21 cellular contexts compared by ENCODE assay signal in the genomic region with DNA sequence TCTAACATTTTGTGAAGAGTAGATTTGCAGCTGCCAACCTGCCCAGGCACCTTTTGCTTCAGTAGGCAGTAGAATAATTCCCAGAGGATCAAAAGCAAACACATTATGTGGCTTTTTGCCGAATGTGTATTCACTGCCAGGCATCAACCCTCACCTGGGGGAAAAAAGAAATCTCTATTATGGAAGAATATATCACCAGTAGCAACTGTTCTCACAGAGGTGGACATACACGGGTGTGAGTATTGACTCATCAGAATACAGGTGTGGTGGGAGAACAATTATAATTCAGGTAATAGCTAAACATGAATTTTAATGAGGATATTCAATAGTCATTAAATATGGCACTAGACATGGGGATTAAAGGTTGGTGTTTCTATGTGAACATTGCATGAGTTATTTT.
DNase-seq lines count a peak whose midpoint lies in the region; ATAC-seq and TF ChIP-seq lines count a peak whose summit lies in the region.
"Had no signal": no experiment of that assay in that cellular context is flagged by ENCODE, and none has a peak within 500 bp of the region (broad histone marks: within the 10 kb centered on the region; RNA-seq: fewer than 3 reads in every experiment).

No MANE protein-coding gene starts in this region.

- H3K79me2 ChIP-seq in SK-N-SH (ENCODE audit: insufficient read depth), result no peaks in the 10 kb centered on the region

- H3K9me3 ChIP-seq in SK-N-SH (no peaks in the 10 kb centered on the region), RWPE2 (ENCODE audit: severe bottlenecking) (no peaks in the 10 kb centered on the region)
- H3K9me3 ChIP-seq: BLaER1, lower lobe of right lung, SJCRH30, transverse colon had no signal

- no peak for TF ChIP-seq RAD21 in SK-N-SH (IDR thresholded peaks at IDR 0.05; ENCODE audit: low read length)

- POLR2A ChIA-PET in SK-N-SH (lab: Yijun Ruan, JAX), result no interaction called here

- H3K4me3 ChIP-seq in SK-N-SH (ENCODE audit: low read depth in 2 of 2, low read length in 1 of 2) (no peak overlapping the region), RWPE2 (ENCODE audit: severe bottlenecking) (no peak overlapping the region)
- H3K4me3 ChIP-seq: BLaER1, lower lobe of right lung, SJCRH30, transverse colon had no signal

- peak overlapping the region; percentile 42; the same call in 1 of the 2 replicates for H3K9ac ChIP-seq in SK-N-SH
- H3K9ac ChIP-seq: BLaER1 had no signal

- no peaks in the 10 kb centered on the region for H4K20me1 ChIP-seq in SK-N-SH (ENCODE audit: insufficient read depth)
- H4K20me1 ChIP-seq: BLaER1 had no signal

- WGBS in SK-N-SH (ENCODE audit: low lambda C conversion rate), result 23% methylated on average over 2 of the region's 2 CpGs

- H3F3A ChIP-seq in SK-N-SH (replicated peaks; ENCODE audit: insufficient read depth), result peaks cover 24% of the 10 kb centered on the region

- ATAC-seq in SK-N-SH treated with all-trans-retinoic acid at 6 μM for 48 hours (no peak), RWPE2 (ENCODE audit: low read depth) (no peak), HG03196 (IDR thresholded peaks at IDR 0.05; ENCODE audit: unreplicated experiment) (no peak)
- ATAC-seq: lower lobe of right lung; naive thymus-derived CD4-positive, alpha-beta T cell had no signal

- TF ChIP-seq CTCF in SK-N-SH (IDR thresholded peaks at IDR 0.05), result no peak
- TF ChIP-seq CTCF in RWPE2 (IDR thresholded peaks at IDR 0.05; ENCODE audit: poor library complexity, severe bottlenecking), result no peak

- peaks cover 0 to 16% of the 10 kb centered on the region in 2 experiments; a peak in 1 of 4 replicates for H3K4me1 ChIP-seq in SK-N-SH (ENCODE audit: control insufficient read depth in 1 of 2, insufficient read depth in 2 of 2, low read depth in 1 of 2, low read length in 1 of 2)
- peaks cover 19% of the 10 kb centered on the region for H3K4me1 ChIP-seq in RWPE2 (ENCODE audit: insufficient read depth, poor library complexity, severe bottlenecking)
- H3K4me1 ChIP-seq: BLaER1, lower lobe of right lung, transverse colon had no signal

- H3K9me2 ChIP-seq in SK-N-SH, result no peaks in the 10 kb centered on the region

- peak overlapping the region; percentile 42; the same call in 1 of the 2 replicates for H2AFZ ChIP-seq in SK-N-SH (ENCODE audit: low read depth)

- no peak for TF ChIP-seq EP300 in SK-N-SH (IDR thresholded peaks at IDR 0.05; ENCODE audit: borderline replicate concordance in 1 of 2, low read depth in 1 of 2, low read length in 1 of 2)

- H3K27me3 ChIP-seq in SK-N-SH (ENCODE audit: insufficient read depth) (no peaks in the 10 kb centered on the region), RWPE2 (ENCODE audit: insufficient read depth, poor library complexity, severe bottlenecking) (no peaks in the 10 kb centered on the region)
- H3K27me3 ChIP-seq: BLaER1, SJCRH30, transverse colon had no signal

- no peaks in the 10 kb centered on the region for H3K36me3 ChIP-seq in SK-N-SH (replicated peaks in 1 of 2; ENCODE audit: control insufficient read depth in 1 of 2, insufficient read depth in 2 of 2, low read length in 1 of 2)
- H3K36me3 ChIP-seq in RWPE2 (ENCODE audit: low read depth), result no peaks in the 10 kb centered on the region
- H3K36me3 ChIP-seq: BLaER1, lower lobe of right lung, SJCRH30, transverse colon had no signal

- no peak for DNase-seq in SK-N-SH
- peak; percentile 97 for DNase-seq in NCI-H2081 treated with DMSO at 0.1 percent for 48 hours (lab: John Stamatoyannopoulos, UW)
- no peak for DNase-seq in RWPE2 (ENCODE audit: low spot score)
- no peak for DNase-seq in iPS-NIHi7 (ENCODE audit: extremely low spot score)
- DNase-seq in DMS53 treated with DMSO at 0.1 percent for 48 hours (lab: John Stamatoyannopoulos, UW; ENCODE audit: unreplicated experiment), result no peak
- no peak for DNase-seq in medulla oblongata (ENCODE audit: extremely low spot score)
- DNase-seq: 8988T; central memory CD4-positive, alpha-beta T cell; HCEC 1CT; head of caudate nucleus; lower lobe of right lung; naive thymus-derived CD4-positive, alpha-beta T cell; NCI-H2227 treated with DMSO at 0.1 percent for 48 hours; SJCRH30; stimulated activated CD4-positive, alpha-beta T cell treated with anti-CD3 and anti-CD28 coated beads, Interleukin-15, amount 100 ng/mL, for 24 hours; stimulated activated naive CD4-positive, alpha-beta T cell; T-helper 9 cell; transverse colon had no signal

- H3K4me2 ChIP-seq in SK-N-SH, result peak overlapping the region; percentile 42; the same call in 1 of the 2 replicates
- H3K4me2 ChIP-seq: BLaER1 had no signal

- CTCF ChIA-PET in SK-N-SH (lab: Yijun Ruan, JAX), result no interaction called here

- peak overlapping the region in 1 of 2 experiments; percentile 87; a peak in 2 of 4 replicates for H3K27ac ChIP-seq in SK-N-SH (ENCODE audit: low read depth in 2 of 2, low read length in 1 of 2)
- H3K27ac ChIP-seq in RWPE2 (ENCODE audit: poor library complexity, severe bottlenecking), result peak overlapping the region; percentile 89
- H3K27ac ChIP-seq: BLaER1, lower lobe of right lung, transverse colon had no signal

TF ChIP-seq in SK-N-SH, 30 proteins besides CTCF, POLR2A, EP300 and RAD21:
- TF ChIP-seq EZH2phosphoT487 (IDR thresholded peaks at IDR 0.05; ENCODE audit: borderline replicate concordance, low read depth) (no peak), MXI1 (IDR thresholded peaks at IDR 0.05; ENCODE audit: low read depth, low read length) (no peak)
- TF ChIP-seq, protein P1, sequence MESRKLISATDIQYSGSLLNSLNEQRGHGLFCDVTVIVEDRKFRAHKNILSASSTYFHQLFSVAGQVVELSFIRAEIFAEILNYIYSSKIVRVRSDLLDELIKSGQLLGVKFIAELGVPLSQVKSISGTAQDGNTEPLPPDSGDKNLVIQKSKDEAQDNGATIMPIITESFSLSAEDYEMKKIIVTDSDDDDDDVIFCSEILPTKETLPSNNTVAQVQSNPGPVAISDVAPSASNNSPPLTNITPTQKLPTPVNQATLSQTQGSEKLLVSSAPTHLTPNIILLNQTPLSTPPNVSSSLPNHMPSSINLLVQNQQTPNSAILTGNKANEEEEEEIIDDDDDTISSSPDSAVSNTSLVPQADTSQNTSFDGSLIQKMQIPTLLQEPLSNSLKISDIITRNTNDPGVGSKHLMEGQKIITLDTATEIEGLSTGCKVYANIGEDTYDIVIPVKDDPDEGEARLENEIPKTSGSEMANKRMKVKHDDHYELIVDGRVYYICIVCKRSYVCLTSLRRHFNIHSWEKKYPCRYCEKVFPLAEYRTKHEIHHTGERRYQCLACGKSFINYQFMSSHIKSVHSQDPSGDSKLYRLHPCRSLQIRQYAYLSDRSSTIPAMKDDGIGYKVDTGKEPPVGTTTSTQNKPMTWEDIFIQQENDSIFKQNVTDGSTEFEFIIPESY (IDR thresholded peaks at IDR 0.05; ENCODE audit: borderline replicate concordance, low read depth), result no peak
TF ChIP-seq in SK-N-SH: peak in this region for 0.

TF ChIP-seq in SK-N-SH treated with all-trans-retinoic acid at 6 μM for 48 hours, 23 proteins besides CTCF, POLR2A, EP300 and RAD21 (continues in another document):
- TF ChIP-seq SNAI2 (CRISPR knock-in tag; IDR thresholded peaks at IDR 0.05) (no peak), ESRRG (CRISPR knock-in tag; IDR thresholded peaks at IDR 0.05) (no peak), ISL1 (CRISPR knock-in tag; IDR thresholded peaks at IDR 0.05) (no peak), RARB (CRISPR knock-in tag; IDR thresholded peaks at IDR 0.05) (no peak), PPARA (CRISPR knock-in tag; IDR thresholded peaks at IDR 0.05; ENCODE audit: borderline replicate concordance) (no peak), ZC3H10 (CRISPR knock-in tag; IDR thresholded peaks at IDR 0.05) (no peak), OSR1 (CRISPR knock-in tag; IDR thresholded peaks at IDR 0.05) (no peak), BACH2 (CRISPR knock-in tag; IDR thresholded peaks at IDR 0.05; ENCODE audit: borderline replicate concordance) (no peak), ZFP30 (CRISPR knock-in tag; IDR thresholded peaks at IDR 0.05) (no peak), ARNTL (CRISPR knock-in tag; IDR thresholded peaks at IDR 0.05; ENCODE audit: borderline replicate concordance, low read depth) (no peak), ZNF8 (CRISPR knock-in tag; IDR thresholded peaks at IDR 0.05) (no peak), CSDC2 (CRISPR knock-in tag; IDR thresholded peaks at IDR 0.05) (no peak), GLIS3 (CRISPR knock-in tag; IDR thresholded peaks at IDR 0.05) (no peak), ZNF70 (CRISPR knock-in tag; IDR thresholded peaks at IDR 0.05) (no peak), TOX (CRISPR knock-in tag; IDR thresholded peaks at IDR 0.05; ENCODE audit: borderline replicate concordance) (no peak), ZFP3 (CRISPR knock-in tag; IDR thresholded peaks at IDR 0.05) (no peak)
- TF ChIP-seq, protein P2, sequence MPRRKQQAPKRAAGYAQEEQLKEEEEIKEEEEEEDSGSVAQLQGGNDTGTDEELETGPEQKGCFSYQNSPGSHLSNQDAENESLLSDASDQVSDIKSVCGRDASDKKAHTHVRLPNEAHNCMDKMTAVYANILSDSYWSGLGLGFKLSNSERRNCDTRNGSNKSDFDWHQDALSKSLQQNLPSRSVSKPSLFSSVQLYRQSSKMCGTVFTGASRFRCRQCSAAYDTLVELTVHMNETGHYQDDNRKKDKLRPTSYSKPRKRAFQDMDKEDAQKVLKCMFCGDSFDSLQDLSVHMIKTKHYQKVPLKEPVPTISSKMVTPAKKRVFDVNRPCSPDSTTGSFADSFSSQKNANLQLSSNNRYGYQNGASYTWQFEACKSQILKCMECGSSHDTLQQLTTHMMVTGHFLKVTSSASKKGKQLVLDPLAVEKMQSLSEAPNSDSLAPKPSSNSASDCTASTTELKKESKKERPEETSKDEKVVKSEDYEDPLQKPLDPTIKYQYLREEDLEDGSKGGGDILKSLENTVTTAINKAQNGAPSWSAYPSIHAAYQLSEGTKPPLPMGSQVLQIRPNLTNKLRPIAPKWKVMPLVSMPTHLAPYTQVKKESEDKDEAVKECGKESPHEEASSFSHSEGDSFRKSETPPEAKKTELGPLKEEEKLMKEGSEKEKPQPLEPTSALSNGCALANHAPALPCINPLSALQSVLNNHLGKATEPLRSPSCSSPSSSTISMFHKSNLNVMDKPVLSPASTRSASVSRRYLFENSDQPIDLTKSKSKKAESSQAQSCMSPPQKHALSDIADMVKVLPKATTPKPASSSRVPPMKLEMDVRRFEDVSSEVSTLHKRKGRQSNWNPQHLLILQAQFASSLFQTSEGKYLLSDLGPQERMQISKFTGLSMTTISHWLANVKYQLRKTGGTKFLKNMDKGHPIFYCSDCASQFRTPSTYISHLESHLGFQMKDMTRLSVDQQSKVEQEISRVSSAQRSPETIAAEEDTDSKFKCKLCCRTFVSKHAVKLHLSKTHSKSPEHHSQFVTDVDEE (CRISPR knock-in tag; IDR thresholded peaks at IDR 0.05), result no peak
